In genomic region chr6:37221585-37222124, GRCh38 we compare ENCODE assay signal across 8 cellular contexts. TPM values are rescaled to one million over a fixed set of nuclear protein-coding genes. Genes with fewer than 3 reads are reported as not detected.
DNase-seq lines count a peak whose midpoint lies in the region; ATAC-seq and TF ChIP-seq lines count a peak whose summit lies in the region.

No MANE protein-coding gene starts in this region.

- no peaks in the 10 kb centered on the region for H3F3A ChIP-seq in PC-3 (ENCODE audit: low read length, unreplicated experiment)

- H3K4me3 ChIP-seq in PC-3 (ENCODE audit: low read length) = peak overlapping the region; percentile 71
- peak overlapping the region; percentile 37 to 65 (median 55) for H3K4me3 ChIP-seq in sigmoid colon

- H3K9me3 ChIP-seq in PC-3 (ENCODE audit: low read length) = no peaks in the 10 kb centered on the region
- no peaks in the 10 kb centered on the region for H3K9me3 ChIP-seq in sigmoid colon

- WGBS in sigmoid colon, 2 donors = 54 to 67% methylated on average over 6 of the region's 6 CpGs

- no peak for TF ChIP-seq POLR2A in sigmoid colon (IDR thresholded peaks at IDR 0.05)

- no peaks in the 10 kb centered on the region for H4K20me1 ChIP-seq in PC-3 (ENCODE audit: low read length)

- TF ChIP-seq CTCF in PC-3 (conservative IDR thresholded peaks at IDR 0.05; ENCODE audit: low read depth, low read length) (no peak), sigmoid colon (IDR thresholded peaks at IDR 0.05) (no peak), foreskin keratinocyte (conservative IDR thresholded peaks at IDR 0.05) (no peak)

- peak overlapping the region; percentile 83 for H2AFZ ChIP-seq in PC-3 (ENCODE audit: low read length)

- no peaks in the 10 kb centered on the region for H3K79me2 ChIP-seq in PC-3 (ENCODE audit: low read length)

- H3K27ac ChIP-seq in PC-3 (ENCODE audit: low read length) (no peak overlapping the region), sigmoid colon (peak overlapping the region in 1 of 4 donors; percentile 48), foreskin keratinocyte (no peak overlapping the region)

- ATAC-seq in GM21381 (IDR thresholded peaks at IDR 0.05; ENCODE audit: unreplicated experiment) (peak; percentile 19), PC-3 (no peak; the same call in 1 of the 2 replicates), esophagus mucosa (peak; percentile 4), HG03439 (IDR thresholded peaks at IDR 0.05; ENCODE audit: unreplicated experiment) (no peak), HG02798 (IDR thresholded peaks at IDR 0.05; ENCODE audit: poor library complexity, unreplicated experiment) (no peak), foreskin keratinocyte (no peak)

- no peak for DNase-seq in PC-3
- DNase-seq in sigmoid colon = no peak
- DNase-seq in foreskin keratinocyte = no peak
- DNase-seq in stimulated activated CD4-positive, alpha-beta T cell treated with anti-CD3 and anti-CD28 coated beads, Interleukin-1b, Interleukin-23, amount 100 ng/mL, for 48 hours = no peak

- H3K4me2 ChIP-seq in PC-3 (ENCODE audit: low read length) = peak overlapping the region; percentile 87

- H3K9ac ChIP-seq in PC-3 (ENCODE audit: low read length) = no peak overlapping the region

- CTCF ChIA-PET in PC-3 (lab: Charles Lee) = no interaction called here

- H3K9me2 ChIP-seq in PC-3 (replicated peaks; ENCODE audit: low read length) = no peaks in the 10 kb centered on the region

- intact Hi-C loops in PC-3 (cut with micrococcal nuclease) = no loop called here
- intact Hi-C loops in sigmoid colon (cut with DNase I) = no loop called here

- BruUV-seq in PC-3 (replicated peaks; lab: Mats Ljungman, UMichigan) = no TSS peak

- H3K36me3 ChIP-seq in PC-3 (ENCODE audit: low read depth, low read length) = no peaks in the 10 kb centered on the region
- H3K36me3 ChIP-seq in sigmoid colon = no peaks in the 10 kb centered on the region

- POLR2A ChIA-PET in PC-3 (lab: Charles Lee; ENCODE audit: unreplicated experiment) = interaction anchor here (0.7 kb wide), 1 partner anchor 36 kb away, joined by 4 read pairs; the partner anchor contains the start of genes TBC1D22B and TMEM217

- H3K4me1 ChIP-seq in PC-3 (ENCODE audit: insufficient read depth, low read length) (peaks cover 8% of the 10 kb centered on the region), sigmoid colon (peaks cover 0 to 13% (median 9%) of the 10 kb centered on the region in 4 donors), foreskin keratinocyte (no peaks in the 10 kb centered on the region)

- TF ChIP-seq EP300 in sigmoid colon (IDR thresholded peaks at IDR 0.05) = no peak

- H3K27me3 ChIP-seq in PC-3 (ENCODE audit: low read length) = no peaks in the 10 kb centered on the region
- no peaks in the 10 kb centered on the region for H3K27me3 ChIP-seq in sigmoid colon
- H3K27me3 ChIP-seq in foreskin keratinocyte = no peaks in the 10 kb centered on the region

RNA-seq across cellular contexts. Expression of gene TBC1D22B, which starts 35.9 kb away (rescaled TPM):
- total RNA-seq in PC-3 (2014; rRNA removed) = 9.1 and 9.6 TPM in 2 replicates
- 10.0 TPM for total RNA-seq in esophagus mucosa
- 1 to 10 TPM; 6.1 to 7.2 (median 6.3) TPM for total RNA-seq in sigmoid colon
- 10 to 100 TPM in 1 of 3 donors, 1 to 10 TPM in 2; 8.6 to 10.8 (median 9.5) TPM for polyA plus RNA-seq in sigmoid colon
- 11.0 and 11.1 TPM in 2 replicates for total RNA-seq in foreskin keratinocyte
- polyA plus RNA-seq in foreskin keratinocyte = 6.3 and 7.3 TPM in 2 replicates

RNA-seq across cellular contexts. Expression of gene TMEM217, which starts 36.3 kb away (rescaled TPM):
- 2.2 and 2.4 TPM in 2 replicates for total RNA-seq in PC-3 (2014; rRNA removed)
- 0.84 TPM for total RNA-seq in esophagus mucosa
- total RNA-seq in sigmoid colon = 1 to 10 TPM in 2 of 4 donors, under 1 TPM in 1, not detected in 1; 0.55 to 5.3 (median 1.1) TPM
- under 1 TPM; 0.60 to 0.90 (median 0.69) TPM for polyA plus RNA-seq in sigmoid colon
- total RNA-seq in foreskin keratinocyte = 0.63 and 0.78 TPM in 2 replicates
- polyA plus RNA-seq in foreskin keratinocyte = 0.44 and 0.60 TPM in 2 replicates

RNA-seq across cellular contexts. Expression of gene PIM1, which starts 51.7 kb away (rescaled TPM):
- total RNA-seq in PC-3 (2014; rRNA removed) = 74.1 and 93.3 TPM in 2 replicates
- 194 TPM for total RNA-seq in esophagus mucosa
- 100 to 1,000 TPM in 1 of 4 donors, 10 to 100 TPM in 3; 17.1 to 103 (median 30.5) TPM for total RNA-seq in sigmoid colon
- 10 to 100 TPM; 29.4 to 43.2 (median 40.2) TPM for polyA plus RNA-seq in sigmoid colon
- 11.5 and 17.1 TPM in 2 replicates for total RNA-seq in foreskin keratinocyte
- 9.1 and 11.0 TPM in 2 replicates for polyA plus RNA-seq in foreskin keratinocyte

Comparison
In these comparisons a context has a peak if more than half of its experiments do, and no peak if none do; other contexts are left out.
1. ATAC-seq: peak in GM21381 (single experiment) and esophagus mucosa (single experiment); none in PC-3 (single experiment), HG03439 (single experiment), HG02798 (single experiment) and foreskin keratinocyte (single experiment).